ENCODE assay signal across 10 cellular contexts in genomic region chr17:40284085-40284713, GRCh38. TPM values are rescaled to one million over a fixed set of nuclear protein-coding genes. Genes with fewer than 3 reads are reported as not detected.
DNase-seq lines count a peak whose midpoint lies in the region; ATAC-seq and TF ChIP-seq lines count a peak whose summit lies in the region.
"Had no signal": no experiment of that assay in that cellular context is flagged by ENCODE, and none has a peak within 500 bp of the region (broad histone marks: within the 10 kb centered on the region; RNA-seq: fewer than 3 reads in every experiment).

No MANE protein-coding gene starts in this region.

- H3K4me3 ChIP-seq in heart left ventricle (no peak overlapping the region), stomach (no peak overlapping the region)
- H3K4me3 ChIP-seq: BLaER1 had no signal

- peak in 1 of 12 donors; percentile 19 for TF ChIP-seq CTCF in heart left ventricle (IDR thresholded peaks at IDR 0.05)
- no peak for TF ChIP-seq CTCF in stomach (IDR thresholded peaks at IDR 0.05)

- 49 to 57% (median 54%) methylated on average over 2 of the region's 2 CpGs for WGBS in heart left ventricle, 4 donors
- 20 to 39% (median 34%) methylated on average over 2 of the region's 2 CpGs for WGBS in stomach, 5 donors

- H3K4me1 ChIP-seq in heart left ventricle (peaks cover 4 to 35% (median 16%) of the 10 kb centered on the region in 12 donors), stomach (peaks cover 11 to 41% (median 27%) of the 10 kb centered on the region in 4 donors)

- H3K4me3 Mint-ChIP-seq in activated CD4-positive, alpha-beta memory T cell treated with anti-CD3 and anti-CD28 coated beads, Interleukin-2, amount 10 ng/mL, durations not matched to agents 7 days and 5 days, result peak overlapping the region; percentile 19

- DNase-seq in NCI-H2029 (lab: John Stamatoyannopoulos, UW) (peak; percentile 29), NCI-H2029 treated with DMSO at 0.1 percent for 48 hours (lab: John Stamatoyannopoulos, UW) (no peak), heart left ventricle (no peak), stomach (no peak)
- DNase-seq in activated CD4-positive, alpha-beta memory T cell treated with anti-CD3 and anti-CD28 coated beads, Interleukin-2, amount 10 ng/mL, durations not matched to agents 7 days and 5 days, result no peak
- DNase-seq in activated CD4-positive, CD25-positive, alpha-beta regulatory T cell (lab: John Stamatoyannopoulos, UW), result no peak
- DNase-seq in stimulated activated CD4-positive, alpha-beta T cell treated with anti-CD3 and anti-CD28 coated beads, Interleukin-2, amount 100 ng/mL, for 24 hours, result no peak
- DNase-seq: NCI-H1048 had no signal

- intact Hi-C loops in heart left ventricle (cut with DNase I) (loop anchor here in 4 of 10 donors (5.0 to 10.0 kb wide), 3 partner anchors 37 to 269 kb away; partner anchors contain the start of gene CSF3 (in 2 of the 4)), stomach (cut with DNase I; ENCODE audit: low total_unique reads) (no loop called here)

- peak overlapping the region in 10 of 12 donors; percentile 9 to 79 (median 54) for H3K27ac ChIP-seq in heart left ventricle
- peak overlapping the region; percentile 42 to 82 (median 65) for H3K27ac ChIP-seq in stomach
- H3K27ac ChIP-seq: BLaER1 had no signal

- H3K36me3 ChIP-seq in heart left ventricle (peaks cover 0 to 39% (median 34%) of the 10 kb centered on the region in 9 donors), stomach (peaks cover 14 to 35% (median 33%) of the 10 kb centered on the region in 4 donors)

- H3K4me1 Mint-ChIP-seq in activated CD4-positive, alpha-beta memory T cell treated with anti-CD3 and anti-CD28 coated beads, Interleukin-2, amount 10 ng/mL, durations not matched to agents 7 days and 5 days, result peaks cover 60% of the 10 kb centered on the region

- no peaks in the 10 kb centered on the region for H3K27me3 Mint-ChIP-seq in activated CD4-positive, alpha-beta memory T cell treated with anti-CD3 and anti-CD28 coated beads, Interleukin-2, amount 10 ng/mL, durations not matched to agents 7 days and 5 days

- no peak for TF ChIP-seq POLR2A in heart left ventricle (IDR thresholded peaks at IDR 0.05)
- no peak for TF ChIP-seq POLR2A in stomach (IDR thresholded peaks at IDR 0.05)

- POLR2A ChIA-PET in activated CD4-positive, alpha-beta memory T cell treated with anti-CD3 and anti-CD28 coated beads, Interleukin-2, amount 10 ng/mL, durations not matched to agents 7 days and 5 days (lab: Charles Lee), result interaction anchor here (0.7 to 3.1 kb wide), 10 partner anchors 11 to 183 kb away, joined by 3 to 20 read pairs (median 6); partner anchors contain the start of genes RARA and WIPF2

- H3K27me3 ChIP-seq in heart left ventricle (no peaks in the 10 kb centered on the region), stomach (no peaks in the 10 kb centered on the region)
- H3K27me3 ChIP-seq: BLaER1 had no signal

- H3K36me3 Mint-ChIP-seq in activated CD4-positive, alpha-beta memory T cell treated with anti-CD3 and anti-CD28 coated beads, Interleukin-2, amount 10 ng/mL, durations not matched to agents 7 days and 5 days (ENCODE audit: low read depth), result peaks cover 37% of the 10 kb centered on the region

- H3K9me3 ChIP-seq in heart left ventricle, result no peaks in the 10 kb centered on the region
- H3K9me3 ChIP-seq in stomach, result no peaks in the 10 kb centered on the region
- H3K9me3 ChIP-seq: BLaER1 had no signal

- no peak for TF ChIP-seq EP300 in stomach (IDR thresholded peaks at IDR 0.05)

- H3K27ac Mint-ChIP-seq in activated CD4-positive, alpha-beta memory T cell treated with anti-CD3 and anti-CD28 coated beads, Interleukin-2, amount 10 ng/mL, durations not matched to agents 7 days and 5 days, result peak overlapping the region; percentile 1

- no peaks in the 10 kb centered on the region for H3K9me3 Mint-ChIP-seq in activated CD4-positive, alpha-beta memory T cell treated with anti-CD3 and anti-CD28 coated beads, Interleukin-2, amount 10 ng/mL, durations not matched to agents 7 days and 5 days

- CTCF ChIA-PET in activated CD4-positive, alpha-beta memory T cell treated with anti-CD3 and anti-CD28 coated beads, Interleukin-2, amount 10 ng/mL, durations not matched to agents 7 days and 5 days (lab: Charles Lee), result interaction anchor here (0.8 to 2.7 kb wide), 11 partner anchors 16 to 270 kb away, joined by 3 to 16 read pairs (median 4); partner anchors contain the start of genes TOP2A and WIPF2

- ATAC-seq in heart left ventricle (peak in 2 of 4 donors; percentile 19 to 37), GM21825 (IDR thresholded peaks at IDR 0.05; ENCODE audit: unreplicated experiment) (no peak)

RNA-seq across cellular contexts. Expression of gene CDC6, which starts 3.5 kb away (rescaled TPM):
- total RNA-seq in activated CD4-positive, alpha-beta memory T cell treated with anti-CD3 and anti-CD28 coated beads, Interleukin-2, amount 10 ng/mL, durations not matched to agents 7 days and 5 days, result 10 to 100 TPM; 67.5 to 69.9 TPM
- total RNA-seq in heart left ventricle (1 to 10 TPM in 2 of 9 donors, under 1 TPM in 7; 0.07 to 9.8 (median 0.69) TPM), stomach (1 to 10 TPM in 4 of 5 donors, not detected in 1; 1.4 to 9.8 (median 4.5) TPM)
- polyA plus RNA-seq in heart left ventricle (1 to 10 TPM in 1 of 2 donors, under 1 TPM in 1; 0.34 to 2.8 TPM), stomach (1 to 10 TPM; 1.1 to 4.0 (median 3.1) TPM)

RNA-seq across cellular contexts. Expression of gene RARA, which starts 24.8 kb away (rescaled TPM):
- 10 to 100 TPM; 65.2 to 65.5 TPM for total RNA-seq in activated CD4-positive, alpha-beta memory T cell treated with anti-CD3 and anti-CD28 coated beads, Interleukin-2, amount 10 ng/mL, durations not matched to agents 7 days and 5 days
- 10 to 100 TPM; 14.1 to 41.4 (median 19.4) TPM for total RNA-seq in heart left ventricle
- polyA plus RNA-seq in heart left ventricle, result 10 to 100 TPM; 15.5 to 22.0 TPM
- 10 to 100 TPM; 14.3 to 40.8 (median 24.6) TPM for total RNA-seq in stomach
- 10 to 100 TPM; 11.2 to 20.0 (median 17.1) TPM for polyA plus RNA-seq in stomach

Comparison
In these comparisons a context has a peak if more than half of its experiments do, and no peak if none do; other contexts are left out.
1. RNA of gene CDC6, which starts 3.5 kb away (total RNA-seq): 67.5 to 69.9 TPM in activated CD4-positive, alpha-beta memory T cell treated with anti-CD3 and anti-CD28 coated beads, Interleukin-2, amount 10 ng/mL, durations not matched to agents 7 days and 5 days; 1.4 to 9.8 TPM in stomach and 0.07 to 9.8 TPM in heart left ventricle; every median in the first group is over 4 times any median in the second.